Comparison of ENCODE assay signal across 16 cellular contexts in the genomic region with DNA sequence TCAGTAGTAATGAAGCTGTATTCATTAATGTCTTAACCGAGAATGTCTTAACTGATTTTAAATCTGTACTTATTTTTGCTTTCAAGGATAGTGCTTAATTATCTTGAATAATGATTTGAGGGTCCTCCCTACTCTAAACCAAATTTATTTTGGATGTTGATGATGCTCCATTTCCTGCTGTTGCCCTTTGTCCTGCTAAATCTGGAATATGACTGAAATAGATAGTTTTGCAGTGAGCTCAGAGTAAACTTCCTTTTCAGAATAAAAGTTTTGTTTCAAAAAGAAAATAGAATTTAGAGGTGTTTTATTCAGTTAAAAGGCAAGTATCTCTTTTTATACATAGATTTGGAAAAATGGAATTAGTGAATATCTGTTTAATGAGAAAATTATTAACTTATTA. TPM values are rescaled to one million over a fixed set of nuclear protein-coding genes. Genes with fewer than 3 reads are reported as not detected.
DNase-seq lines count a peak whose midpoint lies in the region; ATAC-seq and TF ChIP-seq lines count a peak whose summit lies in the region.
"Had no signal": no experiment of that assay in that cellular context is flagged by ENCODE, and none has a peak within 500 bp of the region (broad histone marks: within the 10 kb centered on the region; RNA-seq: fewer than 3 reads in every experiment).

No MANE protein-coding gene starts in this region.

- 52 to 79% (median 67%) methylated on average over 1 of the region's 1 CpG for WGBS in spleen, 5 donors

- no peaks in the 10 kb centered on the region for H3K36me3 ChIP-seq in spleen

- no peak overlapping the region for H3K4me3 ChIP-seq in spleen
- H3K4me3 ChIP-seq: SK-N-MC, skin epidermis had no signal

- no peak for ATAC-seq in central memory CD8-positive, alpha-beta T cell (replicated peaks; ENCODE audit: extremely low read depth, poor library complexity, severe bottlenecking)
- ATAC-seq in HG03175 (IDR thresholded peaks at IDR 0.05; ENCODE audit: unreplicated experiment), result no peak
- ATAC-seq: activated CD8-positive, alpha-beta T cell treated with anti-CD3 and anti-CD28 coated beads for 36 hours; left lobe of liver had no signal

- no peaks in the 10 kb centered on the region for H3K36me3 Mint-ChIP-seq in central memory CD8-positive, alpha-beta T cell (ENCODE audit: insufficient read depth)

- intact Hi-C loops in spleen (cut with DNase I; ENCODE audit: low total_unique reads), result no loop called here

- no peaks in the 10 kb centered on the region for H3K9me3 Mint-ChIP-seq in central memory CD8-positive, alpha-beta T cell
- H3K9me3 Mint-ChIP-seq: activated CD8-positive, alpha-beta T cell treated with anti-CD3 and anti-CD28 coated beads for 36 hours had no signal

- H3K27me3 Mint-ChIP-seq in central memory CD8-positive, alpha-beta T cell, result no peaks in the 10 kb centered on the region
- H3K27me3 Mint-ChIP-seq: activated CD8-positive, alpha-beta T cell treated with anti-CD3 and anti-CD28 coated beads for 36 hours had no signal

- TF ChIP-seq POLR2A in spleen (IDR thresholded peaks at IDR 0.05), result no peak

- no peak overlapping the region for H3K4me3 Mint-ChIP-seq in central memory CD8-positive, alpha-beta T cell
- H3K4me3 Mint-ChIP-seq: activated CD8-positive, alpha-beta T cell treated with anti-CD3 and anti-CD28 coated beads for 36 hours had no signal

- H3K27me3 ChIP-seq in spleen (replicated peaks in 1 of 7), result no peaks in the 10 kb centered on the region

- peak; percentile 24 for DNase-seq in GM03348 (ENCODE audit: low spot score)
- no peak for DNase-seq in central memory CD8-positive, alpha-beta T cell (ENCODE audit: low spot score in 2 of 2)
- DNase-seq in hepatic stellate cell (ENCODE audit: low spot score), result peak; percentile 12
- no peak for DNase-seq in spleen
- DNase-seq in NCI-H82 (lab: John Stamatoyannopoulos, UW), result no peak
- DNase-seq in foreskin melanocyte, result no peak
- no peak for DNase-seq in DMS79 treated with DMSO at 0.1 percent for 48 hours (lab: John Stamatoyannopoulos, UW)
- DNase-seq: activated CD8-positive, alpha-beta T cell treated with anti-CD3 and anti-CD28 coated beads for 36 hours; DMS79; hippocampal formation; Kasumi-1; NCI-H1436 treated with DMSO at 0.1 percent for 48 hours had no signal

- peaks cover 3 to 52% (median 22%) of the 10 kb centered on the region in 6 donors for H3K4me1 ChIP-seq in spleen

- peak overlapping the region; percentile 41 for H3K27ac Mint-ChIP-seq in central memory CD8-positive, alpha-beta T cell (ENCODE audit: low read depth)
- H3K27ac Mint-ChIP-seq: activated CD8-positive, alpha-beta T cell treated with anti-CD3 and anti-CD28 coated beads for 36 hours had no signal

- peaks cover 23% of the 10 kb centered on the region for H3K4me1 Mint-ChIP-seq in central memory CD8-positive, alpha-beta T cell

- no peak for TF ChIP-seq CTCF in spleen (IDR thresholded peaks at IDR 0.05 in 8 of 11, conservative IDR thresholded peaks at IDR 0.05 in 3 of 11)

- peak overlapping the region in 6 of 8 donors; percentile 36 to 56 (median 51) for H3K27ac ChIP-seq in spleen

- no peaks in the 10 kb centered on the region for H3K9me3 ChIP-seq in spleen

RNA-seq across cellular contexts. Expression of a gene that starts 8.1 kb away (rescaled TPM):
- total RNA-seq in spleen, result 10 to 100 TPM; 21.8 to 34.3 (median 30.2) TPM
- polyA plus RNA-seq in spleen, result 1 to 10 TPM; 3.5 to 9.2 (median 7.3) TPM

Comparison
In these comparisons a context has a peak if more than half of its experiments do, and no peak if none do; other contexts are left out.
1. DNase-seq: peak in GM03348 (single experiment) and hepatic stellate cell (single experiment); none in central memory CD8-positive, alpha-beta T cell (0 of 2), spleen (single experiment), NCI-H82 (single experiment), foreskin melanocyte (single experiment) and DMS79 treated with DMSO at 0.1 percent for 48 hours (single experiment).